13 cellular contexts compared by ENCODE assay signal in the genomic region with DNA sequence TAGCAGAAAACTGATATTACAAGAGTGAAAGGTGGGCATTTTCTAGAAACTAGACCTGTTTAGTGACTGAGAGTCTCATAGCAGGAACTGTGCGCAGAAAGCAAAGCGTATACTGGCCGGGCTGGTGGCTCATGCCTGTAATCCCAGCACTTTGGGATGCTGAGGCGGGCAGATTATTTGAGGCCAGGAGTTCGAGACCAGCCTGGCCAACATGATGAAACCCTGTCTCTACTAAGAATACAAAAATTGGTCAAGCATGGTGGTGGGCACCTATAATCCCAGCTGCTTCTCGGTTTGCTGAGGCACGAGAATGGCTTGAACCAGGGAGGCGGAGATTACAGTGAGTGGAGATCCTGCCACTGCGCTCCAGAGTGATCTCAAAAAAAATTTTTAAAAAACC. TPM values are rescaled to one million over a fixed set of nuclear protein-coding genes. Genes with fewer than 3 reads are reported as not detected.
DNase-seq lines count a peak whose midpoint lies in the region; ATAC-seq and TF ChIP-seq lines count a peak whose summit lies in the region.
"Had no signal": no experiment of that assay in that cellular context is flagged by ENCODE, and none has a peak within 500 bp of the region (broad histone marks: within the 10 kb centered on the region; RNA-seq: fewer than 3 reads in every experiment).

No MANE protein-coding gene starts in this region.

- no peak for ATAC-seq in activated naive CD8-positive, alpha-beta T cell treated with anti-CD3 and anti-CD28 coated beads, Interleukin-2, amount 10 ng/mL, durations not matched to agents 7 days and 5 days (ENCODE audit: low read depth)
- no peak for ATAC-seq in HG03045 (IDR thresholded peaks at IDR 0.05; ENCODE audit: unreplicated experiment)

- no peak for DNase-seq in CD4-positive, alpha-beta memory T cell
- DNase-seq in HFFc6: no peak
- peak; percentile 11 for DNase-seq in activated naive CD8-positive, alpha-beta T cell treated with anti-CD3 and anti-CD28 coated beads, Interleukin-2, amount 10 ng/mL, durations not matched to agents 7 days and 5 days
- DNase-seq in neural crest cell (ENCODE audit: low read depth, low spot score): no peak
- no peak for DNase-seq in medulla oblongata (ENCODE audit: extremely low spot score)
- DNase-seq in NCI-H82 treated with DMSO at 0.1 percent for 48 hours (lab: John Stamatoyannopoulos, UW; ENCODE audit: unreplicated experiment): no peak
- DNase-seq: activated CD8-positive, alpha-beta memory T cell treated with anti-CD3 and anti-CD28 coated beads, Interleukin-2, amount 50 U/mL, for 4 hours; NCI-H146; NCI-H69; nephron progenitor cell; SHP77 treated with DMSO at 0.1 percent for 48 hours; substantia nigra had no signal

- no peaks in the 10 kb centered on the region for H3K9me3 Mint-ChIP-seq in CD4-positive, alpha-beta memory T cell
- H3K9me3 Mint-ChIP-seq in HFFc6 (no peaks in the 10 kb centered on the region), neural crest cell (peaks cover 5% of the 10 kb centered on the region)
- H3K9me3 Mint-ChIP-seq in activated naive CD8-positive, alpha-beta T cell treated with anti-CD3 and anti-CD28 coated beads, Interleukin-2, amount 10 ng/mL, durations not matched to agents 7 days and 5 days: no peaks in the 10 kb centered on the region

- H3K4me1 Mint-ChIP-seq in CD4-positive, alpha-beta memory T cell: peaks cover 18 to 51% (median 37%) of the 10 kb centered on the region in 4 donors
- peaks cover 48% of the 10 kb centered on the region for H3K4me1 Mint-ChIP-seq in HFFc6 (ENCODE audit: low read depth)
- peaks cover 33% of the 10 kb centered on the region for H3K4me1 Mint-ChIP-seq in activated naive CD8-positive, alpha-beta T cell treated with anti-CD3 and anti-CD28 coated beads, Interleukin-2, amount 10 ng/mL, durations not matched to agents 7 days and 5 days
- H3K4me1 Mint-ChIP-seq in neural crest cell: peaks cover 27% of the 10 kb centered on the region

- H3K4me1 ChIP-seq in CD4-positive, alpha-beta memory T cell (ENCODE audit: insufficient read depth, low read length): peaks cover 38% of the 10 kb centered on the region

- no peaks in the 10 kb centered on the region for H3K9me3 ChIP-seq in CD4-positive, alpha-beta memory T cell (ENCODE audit: control insufficient read depth in 1 of 2, low read length in 2 of 2)

- intact Hi-C loops in CD4-positive, alpha-beta memory T cell (cut with micrococcal nuclease): no loop called here

- CTCF ChIA-PET in CD4-positive, alpha-beta memory T cell (lab: Charles Lee; ENCODE audit: partially characterized antibody): interaction anchor here (2.7 to 3.3 kb wide), 2 partner anchors 9 to 42 kb away, joined by 11 to 23 read pairs; partner anchors contain the start of gene PGAP2

- no peak overlapping the region for H3K4me3 ChIP-seq in CD4-positive, alpha-beta memory T cell (ENCODE audit: low read length in 2 of 2)

- POLR2A ChIA-PET in CD4-positive, alpha-beta memory T cell (lab: Charles Lee; ENCODE audit: partially characterized antibody): interaction anchor here (0.8 to 6.6 kb wide), 3 partner anchors 9 to 50 kb away, joined by 3 to 91 read pairs (median 67); partner anchors contain the start of genes PGAP2 and RHOG
- POLR2A ChIA-PET in activated naive CD8-positive, alpha-beta T cell treated with anti-CD3 and anti-CD28 coated beads, Interleukin-2, amount 10 ng/mL, durations not matched to agents 7 days and 5 days (lab: Charles Lee): interaction anchor here (1.7 to 3.3 kb wide), 2 partner anchors 38 to 56 kb away, joined by 4 to 11 read pairs; partner anchors contain the start of gene STIM1

- peak overlapping the region; percentile 57 to 99 (median 99) for H3K27ac Mint-ChIP-seq in CD4-positive, alpha-beta memory T cell
- H3K27ac Mint-ChIP-seq in HFFc6: peak overlapping the region; percentile 95
- peak overlapping the region; percentile 94 for H3K27ac Mint-ChIP-seq in activated naive CD8-positive, alpha-beta T cell treated with anti-CD3 and anti-CD28 coated beads, Interleukin-2, amount 10 ng/mL, durations not matched to agents 7 days and 5 days
- H3K27ac Mint-ChIP-seq in neural crest cell (ENCODE audit: unreplicated experiment): no peak overlapping the region
- H3K27ac Mint-ChIP-seq: nephron progenitor cell had no signal

- H3K27me3 Mint-ChIP-seq in CD4-positive, alpha-beta memory T cell: no peaks in the 10 kb centered on the region
- no peaks in the 10 kb centered on the region; the same call in 1 of the 2 replicates for H3K27me3 Mint-ChIP-seq in HFFc6 (ENCODE audit: insufficient read depth)
- H3K27me3 Mint-ChIP-seq in activated naive CD8-positive, alpha-beta T cell treated with anti-CD3 and anti-CD28 coated beads, Interleukin-2, amount 10 ng/mL, durations not matched to agents 7 days and 5 days: no peaks in the 10 kb centered on the region
- H3K27me3 Mint-ChIP-seq in neural crest cell (ENCODE audit: low read depth): peaks cover 4% of the 10 kb centered on the region

- H3K4me3 Mint-ChIP-seq in CD4-positive, alpha-beta memory T cell: peak overlapping the region in 7 of 8 donors; percentile 34 to 98 (median 96)
- H3K4me3 Mint-ChIP-seq in HFFc6 (no peak overlapping the region), neural crest cell (peak overlapping the region; percentile 44)
- H3K4me3 Mint-ChIP-seq in activated naive CD8-positive, alpha-beta T cell treated with anti-CD3 and anti-CD28 coated beads, Interleukin-2, amount 10 ng/mL, durations not matched to agents 7 days and 5 days: peak overlapping the region; percentile 93
- H3K4me3 Mint-ChIP-seq: nephron progenitor cell had no signal

- H3K27me3 ChIP-seq in CD4-positive, alpha-beta memory T cell (ENCODE audit: insufficient read depth, low read length): no peaks in the 10 kb centered on the region

- peaks cover 6% of the 10 kb centered on the region for H3K36me3 ChIP-seq in CD4-positive, alpha-beta memory T cell (ENCODE audit: insufficient read depth, low read length)

- TF ChIP-seq CTCF in HFFc6 (IDR thresholded peaks at IDR 0.05): no peak
- TF ChIP-seq CTCF in neural crest cell (conservative IDR thresholded peaks at IDR 0.05): no peak

- H3K27ac ChIP-seq in CD4-positive, alpha-beta memory T cell (ENCODE audit: low read depth, low read length): no peak overlapping the region

- peaks cover under 1 to 26% of the 10 kb centered on the region in 2 donors for H3K36me3 Mint-ChIP-seq in CD4-positive, alpha-beta memory T cell
- H3K36me3 Mint-ChIP-seq in HFFc6 (ENCODE audit: low read depth): peaks cover 16% of the 10 kb centered on the region
- H3K36me3 Mint-ChIP-seq in activated naive CD8-positive, alpha-beta T cell treated with anti-CD3 and anti-CD28 coated beads, Interleukin-2, amount 10 ng/mL, durations not matched to agents 7 days and 5 days: peaks cover 7% of the 10 kb centered on the region
- peaks cover 9% of the 10 kb centered on the region for H3K36me3 Mint-ChIP-seq in neural crest cell (ENCODE audit: low read depth)

RNA-seq across cellular contexts. Expression of gene NUP98, which starts 1.8 kb away (rescaled TPM):
- 100 to 1,000 TPM; 109 to 112 TPM for total RNA-seq in CD4-positive, alpha-beta memory T cell
- 10 to 100 TPM; 31.9 to 51.8 TPM for polyA plus RNA-seq in CD4-positive, alpha-beta memory T cell
- total RNA-seq in HFFc6 (2021; fragmentation: NEBNext Ultra II Directional; extraction: Animal tissue kit (Norgen Biotek cat#: 25700)): 10 to 100 TPM; 81.4 to 96.7 (median 85.6) TPM
- 10 to 100 TPM; 91.4 to 96.7 TPM for total RNA-seq in activated naive CD8-positive, alpha-beta T cell treated with anti-CD3 and anti-CD28 coated beads, Interleukin-2, amount 10 ng/mL, durations not matched to agents 7 days and 5 days
- total RNA-seq in neural crest cell: 96.8 and 104 TPM in 2 replicates

RNA-seq across cellular contexts. Expression of gene PGAP2, which starts 9.2 kb away (rescaled TPM):
- 10 to 100 TPM; 18.4 to 20.7 TPM for total RNA-seq in CD4-positive, alpha-beta memory T cell
- polyA plus RNA-seq in CD4-positive, alpha-beta memory T cell: 10 to 100 TPM; 16.2 to 18.6 TPM
- 10 to 100 TPM; 14.5 to 19.7 (median 17.1) TPM for total RNA-seq in HFFc6 (2021; fragmentation: NEBNext Ultra II Directional; extraction: Animal tissue kit (Norgen Biotek cat#: 25700))
- 10 to 100 TPM; 21.8 to 22.7 TPM for total RNA-seq in activated naive CD8-positive, alpha-beta T cell treated with anti-CD3 and anti-CD28 coated beads, Interleukin-2, amount 10 ng/mL, durations not matched to agents 7 days and 5 days
- total RNA-seq in neural crest cell: 34.8 and 39.5 TPM in 2 replicates

RNA-seq across cellular contexts. Expression of gene RHOG, which starts 41.6 kb away (rescaled TPM):
- 100 to 1,000 TPM in 1 of 2 experiments, 10 to 100 TPM in 1; 99.4 to 103 TPM for total RNA-seq in CD4-positive, alpha-beta memory T cell
- polyA plus RNA-seq in CD4-positive, alpha-beta memory T cell: 100 to 1,000 TPM; 124 to 228 TPM
- total RNA-seq in HFFc6 (2021; fragmentation: NEBNext Ultra II Directional; extraction: Animal tissue kit (Norgen Biotek cat#: 25700)): 10 to 100 TPM; 57.8 to 72.3 (median 66.4) TPM
- 100 to 1,000 TPM; 154 to 159 TPM for total RNA-seq in activated naive CD8-positive, alpha-beta T cell treated with anti-CD3 and anti-CD28 coated beads, Interleukin-2, amount 10 ng/mL, durations not matched to agents 7 days and 5 days
- 24.8 and 25.0 TPM in 2 replicates for total RNA-seq in neural crest cell

RNA-seq across cellular contexts. Expression of gene STIM1, which starts 56.3 kb away (rescaled TPM):
- 10 to 100 TPM; 87.1 to 87.4 TPM for total RNA-seq in CD4-positive, alpha-beta memory T cell
- 10 to 100 TPM; 27.7 to 43.8 TPM for polyA plus RNA-seq in CD4-positive, alpha-beta memory T cell
- 10 to 100 TPM; 27.6 to 33.1 (median 30.7) TPM for total RNA-seq in HFFc6 (2021; fragmentation: NEBNext Ultra II Directional; extraction: Animal tissue kit (Norgen Biotek cat#: 25700))
- 100 to 1,000 TPM in 1 of 2 experiments, 10 to 100 TPM in 1; 98.8 to 101 TPM for total RNA-seq in activated naive CD8-positive, alpha-beta T cell treated with anti-CD3 and anti-CD28 coated beads, Interleukin-2, amount 10 ng/mL, durations not matched to agents 7 days and 5 days
- 22.3 and 24.4 TPM in 2 replicates for total RNA-seq in neural crest cell
